In the genomic region with DNA sequence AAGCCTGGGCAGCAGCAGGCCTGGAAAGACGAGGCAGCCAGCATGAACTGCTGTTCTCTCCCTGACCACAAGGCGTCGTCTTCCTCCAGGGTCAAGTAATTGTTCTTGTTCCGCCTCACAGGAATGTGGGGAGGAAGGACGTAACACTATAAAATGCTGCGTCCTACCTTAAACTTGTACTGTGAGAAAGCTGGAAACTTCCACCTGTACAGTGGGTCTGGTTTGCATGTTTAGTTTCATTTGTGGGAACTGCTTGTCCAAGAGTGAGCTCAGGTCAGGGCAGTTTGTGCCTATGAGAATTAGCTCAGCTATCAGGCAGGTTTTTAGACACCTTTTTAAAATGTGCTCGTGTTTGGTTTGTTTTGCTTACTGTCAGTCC, we compare ENCODE assay signal across 8 cellular contexts. TPM values are rescaled to one million over a fixed set of nuclear protein-coding genes. Genes with fewer than 3 reads are reported as not detected.
DNase-seq lines count a peak whose midpoint lies in the region; ATAC-seq and TF ChIP-seq lines count a peak whose summit lies in the region.
"Had no signal": no experiment of that assay in that cellular context is flagged by ENCODE, and none has a peak within 500 bp of the region (broad histone marks: within the 10 kb centered on the region; RNA-seq: fewer than 3 reads in every experiment).

No MANE protein-coding gene starts in this region.

- H3K4me1 Mint-ChIP-seq in naive B cell, result peaks cover 28 to 32% (median 28%) of the 10 kb centered on the region in 3 donors
- H3K4me1 Mint-ChIP-seq in activated T-helper 17 cell treated with anti-CD3 and anti-CD28 coated beads, Interleukin-2, amount 50 U/mL, for 72 hours, result no peaks in the 10 kb centered on the region

- H3K27me3 ChIP-seq in SU-DHL-6 (ENCODE audit: low read length), result no peaks in the 10 kb centered on the region

- H3K4me3 Mint-ChIP-seq in naive B cell, result peak overlapping the region in 4 of 8 donors; percentile 14 to 51 (median 28)
- H3K4me3 Mint-ChIP-seq in activated T-helper 17 cell treated with anti-CD3 and anti-CD28 coated beads, Interleukin-2, amount 50 U/mL, for 72 hours, result no peak overlapping the region

- DNase-seq in ELF-1 (ENCODE audit: low read depth, low spot score), result peak; percentile 89
- DNase-seq in epithelial cell of proximal tubule (ENCODE audit: low read depth), result no peak
- DNase-seq in naive B cell, result peak; percentile 25

- ATAC-seq in GM19455 (IDR thresholded peaks at IDR 0.05; ENCODE audit: unreplicated experiment), result peak; percentile 90
- peak; percentile 46 for ATAC-seq in HG03469 (IDR thresholded peaks at IDR 0.05; ENCODE audit: unreplicated experiment)
- ATAC-seq in naive B cell (ENCODE audit: low read depth in 2 of 2), result peak; percentile 46 to 56
- no peak for ATAC-seq in activated T-helper 17 cell treated with anti-CD3 and anti-CD28 coated beads, Interleukin-2, amount 50 U/mL, for 72 hours (replicated peaks)
- ATAC-seq: activated naive CD4-positive, alpha-beta T cell treated with anti-CD3 and anti-CD28 coated beads, Interleukin-2, amount 50 U/mL, for 72 hours had no signal

- H3K9ac ChIP-seq in SU-DHL-6 (ENCODE audit: low read length), result no peak overlapping the region

- H3F3A ChIP-seq in SU-DHL-6 (ENCODE audit: insufficient read depth), result no peaks in the 10 kb centered on the region

- peaks cover 23 to 28% of the 10 kb centered on the region in 2 donors for H3K36me3 Mint-ChIP-seq in naive B cell
- peaks cover 39% of the 10 kb centered on the region for H3K36me3 Mint-ChIP-seq in activated T-helper 17 cell treated with anti-CD3 and anti-CD28 coated beads, Interleukin-2, amount 50 U/mL, for 72 hours (ENCODE audit: low read depth)

- H3K9me2 ChIP-seq in SU-DHL-6 (replicated peaks; ENCODE audit: insufficient read depth, low read length), result no peaks in the 10 kb centered on the region

- no peaks in the 10 kb centered on the region for H3K27me3 Mint-ChIP-seq in naive B cell
- H3K27me3 Mint-ChIP-seq in activated T-helper 17 cell treated with anti-CD3 and anti-CD28 coated beads, Interleukin-2, amount 50 U/mL, for 72 hours, result no peaks in the 10 kb centered on the region

- H3K27ac ChIP-seq in SU-DHL-6 (ENCODE audit: low read depth, low read length), result no peak overlapping the region

- no peaks in the 10 kb centered on the region for H3K36me3 ChIP-seq in SU-DHL-6 (ENCODE audit: low read length)

- no peaks in the 10 kb centered on the region for H3K79me2 ChIP-seq in SU-DHL-6 (ENCODE audit: insufficient read depth, low read length)

- TF ChIP-seq CTCF in SU-DHL-6 (IDR thresholded peaks at IDR 0.05; ENCODE audit: insufficient read depth, low read length, poor library complexity, severe bottlenecking), result peak; percentile 59
- TF ChIP-seq CTCF in epithelial cell of proximal tubule (conservative IDR thresholded peaks at IDR 0.05; ENCODE audit: low read depth, low read length), result peak; percentile 94

- H3K9me3 ChIP-seq in SU-DHL-6 (ENCODE audit: insufficient read depth, low read length), result no peaks in the 10 kb centered on the region

- H3K4me3 ChIP-seq in SU-DHL-6 (ENCODE audit: insufficient read depth, low read length, poor library complexity, severe bottlenecking) (no peak overlapping the region), epithelial cell of proximal tubule (ENCODE audit: low read depth, low read length) (peak overlapping the region; percentile 28)

- H3K9me3 Mint-ChIP-seq in naive B cell, result peaks cover 0 to 2% (median 0%) of the 10 kb centered on the region in 7 donors
- H3K9me3 Mint-ChIP-seq in activated T-helper 17 cell treated with anti-CD3 and anti-CD28 coated beads, Interleukin-2, amount 50 U/mL, for 72 hours, result no peaks in the 10 kb centered on the region

- H3K4me2 ChIP-seq in SU-DHL-6 (ENCODE audit: low read depth, low read length, poor library complexity, severe bottlenecking), result no peak overlapping the region

- H3K27ac Mint-ChIP-seq in naive B cell, result peak overlapping the region in 3 of 6 donors; percentile 17 to 87 (median 69)
- H3K27ac Mint-ChIP-seq in activated T-helper 17 cell treated with anti-CD3 and anti-CD28 coated beads, Interleukin-2, amount 50 U/mL, for 72 hours, result no peak overlapping the region
- H3K27ac Mint-ChIP-seq: activated naive CD4-positive, alpha-beta T cell treated with anti-CD3 and anti-CD28 coated beads, Interleukin-2, amount 50 U/mL, for 72 hours had no signal

- no peak overlapping the region for H2AFZ ChIP-seq in SU-DHL-6 (ENCODE audit: low read depth, low read length, severe bottlenecking)

- no peaks in the 10 kb centered on the region; the same call in 1 of the 2 replicates for H4K20me1 ChIP-seq in SU-DHL-6 (ENCODE audit: low read depth, low read length)

RNA-seq across cellular contexts. Expression of a gene that starts 55.2 kb away (rescaled TPM):
- total RNA-seq in epithelial cell of proximal tubule, result 28.9 and 31.5 TPM in 2 replicates
- 10 to 100 TPM in 2 of 6 donors, 1 to 10 TPM in 4; 8.1 to 14.0 (median 9.4) TPM for polyA plus RNA-seq in naive B cell (ENCODE audit: low read depth in 6 of 6)
- total RNA-seq in activated T-helper 17 cell treated with anti-CD3 and anti-CD28 coated beads, Interleukin-2, amount 50 U/mL, for 72 hours, result 10 to 100 TPM in 1 of 2 donors, 1 to 10 TPM in 1; 9.6 to 16.5 TPM
